In the genomic region with DNA sequence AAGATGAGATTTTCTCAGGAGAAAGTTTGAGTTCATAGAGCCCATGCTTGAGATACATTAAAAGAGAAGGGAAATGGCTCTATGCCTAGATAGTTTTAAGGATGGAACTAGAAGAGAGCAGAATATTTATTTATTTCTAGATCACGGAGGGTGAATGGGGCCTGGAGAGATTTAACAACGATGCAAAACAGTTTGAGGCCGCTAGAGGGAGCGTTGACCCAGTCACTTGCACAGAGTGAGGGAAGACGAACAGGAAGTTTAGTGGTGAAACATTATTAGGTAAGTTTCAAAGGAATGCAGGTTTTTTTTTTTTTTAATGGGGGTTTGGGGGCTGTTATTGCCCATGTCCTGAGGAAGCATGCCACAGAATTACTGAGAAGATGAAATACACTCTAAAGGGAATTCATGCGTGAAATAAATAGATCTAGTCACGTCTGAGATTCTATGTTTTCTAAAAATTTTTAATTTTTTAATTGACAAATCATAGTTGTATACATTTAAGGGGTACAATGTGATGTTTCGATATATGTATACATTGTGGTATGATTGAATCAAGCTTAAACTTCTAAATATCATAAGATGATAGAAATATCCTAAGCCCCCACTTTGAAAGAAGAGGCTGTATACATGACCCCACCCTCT, we compare ENCODE assay signal across 8 cellular contexts. TPM values are rescaled to one million over a fixed set of nuclear protein-coding genes. Genes with fewer than 3 reads are reported as not detected.
DNase-seq lines count a peak whose midpoint lies in the region; ATAC-seq and TF ChIP-seq lines count a peak whose summit lies in the region.

No MANE protein-coding gene starts in this region.

- H3K4me3 Mint-ChIP-seq in effector memory CD8-positive, alpha-beta T cell, result no peak overlapping the region
- H3K4me3 Mint-ChIP-seq in mesothelial cell of epicardium, result no peak overlapping the region

- TF ChIP-seq CTCF in BE2C (IDR thresholded peaks at IDR 0.05; ENCODE audit: low read depth, low read length) (peak; percentile 91), mesothelial cell of epicardium (IDR thresholded peaks at IDR 0.05; ENCODE audit: unreplicated experiment) (peak; percentile 70)

- peak; percentile 52 for DNase-seq in BE2C
- peak; percentile 31 for DNase-seq in NCI-H748 treated with DMSO at 0.1 percent for 48 hours (lab: John Stamatoyannopoulos, UW)
- peak; percentile 54 to 57 for DNase-seq in activated CD4-positive, alpha-beta T cell treated with anti-CD3 and anti-CD28 coated beads, Interleukin-2, amount 50 U/mL, for 4 hours
- peak; percentile 59 to 62 (median 60) for DNase-seq in effector memory CD8-positive, alpha-beta T cell
- DNase-seq in mesothelial cell of epicardium (ENCODE audit: low spot score in 2 of 2, unreplicated experiment in 2 of 2), result no peak
- peak; percentile 30 to 49 for DNase-seq in stimulated activated CD8-positive, alpha-beta memory T cell treated with anti-CD3 and anti-CD28 coated beads, Interleukin-7, amount 100 ng/mL, for 4 hours (ENCODE audit: low read depth in 2 of 2)

- no peak overlapping the region for H3K27ac Mint-ChIP-seq in effector memory CD8-positive, alpha-beta T cell
- no peak overlapping the region for H3K27ac Mint-ChIP-seq in mesothelial cell of epicardium

- H3K9me3 ChIP-seq in BE2C, result no peaks in the 10 kb centered on the region

- H3K36me3 Mint-ChIP-seq in effector memory CD8-positive, alpha-beta T cell (ENCODE audit: insufficient read depth), result peaks cover 4% of the 10 kb centered on the region
- no peaks in the 10 kb centered on the region for H3K36me3 Mint-ChIP-seq in mesothelial cell of epicardium

- H3K4me3 ChIP-seq in BE2C (ENCODE audit: low read depth, low read length), result no peak overlapping the region

- no peaks in the 10 kb centered on the region for H3K36me3 ChIP-seq in BE2C

- H3K9me3 Mint-ChIP-seq in effector memory CD8-positive, alpha-beta T cell, result no peaks in the 10 kb centered on the region
- peaks cover 5% of the 10 kb centered on the region for H3K9me3 Mint-ChIP-seq in mesothelial cell of epicardium

- H3K4me1 Mint-ChIP-seq in effector memory CD8-positive, alpha-beta T cell (ENCODE audit: low read depth in 2 of 2), result peaks cover 0 to 5% of the 10 kb centered on the region in 2 donors
- no peaks in the 10 kb centered on the region for H3K4me1 Mint-ChIP-seq in mesothelial cell of epicardium

- H3K27me3 Mint-ChIP-seq in effector memory CD8-positive, alpha-beta T cell, result peaks cover 26 to 35% of the 10 kb centered on the region in 2 donors
- H3K27me3 Mint-ChIP-seq in mesothelial cell of epicardium (ENCODE audit: low read depth), result peaks cover 28% of the 10 kb centered on the region

- ATAC-seq in GM18909 (IDR thresholded peaks at IDR 0.05; ENCODE audit: poor library complexity, unreplicated experiment) (peak; percentile 93), HG03139 (IDR thresholded peaks at IDR 0.05; ENCODE audit: unreplicated experiment) (peak; percentile 96)
- peak; percentile 96 for ATAC-seq in effector memory CD8-positive, alpha-beta T cell (replicated peaks)

- peaks cover 3% of the 10 kb centered on the region for H3K27me3 ChIP-seq in BE2C

- no peaks in the 10 kb centered on the region for H3K4me1 ChIP-seq in BE2C

RNA-seq across cellular contexts. Expression of a gene that starts 14.8 kb away (rescaled TPM):
- not detected for polyA plus RNA-seq in BE2C (2012; ENCODE audit: insufficient read depth, insufficient read length, low read depth)
- total RNA-seq in mesothelial cell of epicardium, result 0.54 to 1.0 TPM (median 0.76 TPM) in 3 replicates

RNA-seq across cellular contexts. Expression of a gene that starts 31.4 kb away (rescaled TPM):
- polyA plus RNA-seq in BE2C (2012; ENCODE audit: insufficient read depth, insufficient read length, low read depth), result not detected
- total RNA-seq in mesothelial cell of epicardium, result not detected in 3 replicates

RNA-seq across cellular contexts. Expression of a gene that starts 44.9 kb away (rescaled TPM):
- polyA plus RNA-seq in BE2C (2012; ENCODE audit: insufficient read depth, insufficient read length, low read depth), result not detected
- not detected in 3 replicates for total RNA-seq in mesothelial cell of epicardium

RNA-seq across cellular contexts. Expression of a gene that starts 53.9 kb away (rescaled TPM):
- polyA plus RNA-seq in BE2C (2012; ENCODE audit: insufficient read depth, insufficient read length, low read depth), result 0.25 TPM
- 0.70 to 0.89 TPM (median 0.78 TPM) in 3 replicates for total RNA-seq in mesothelial cell of epicardium

Comparison
In these comparisons a context has a peak if more than half of its experiments do, and no peak if none do; other contexts are left out.
1. DNase-seq: peak in BE2C (single experiment), NCI-H748 treated with DMSO at 0.1 percent for 48 hours (single experiment), activated CD4-positive, alpha-beta T cell treated with anti-CD3 and anti-CD28 coated beads, Interleukin-2, amount 50 U/mL, for 4 hours (2 of 2), effector memory CD8-positive, alpha-beta T cell (3 of 3) and stimulated activated CD8-positive, alpha-beta memory T cell treated with anti-CD3 and anti-CD28 coated beads, Interleukin-7, amount 100 ng/mL, for 4 hours (2 of 2); none in mesothelial cell of epicardium (0 of 2).
2. Peak in every context shown above with its lines, with median percentiles within 50 percentile points of each other: ATAC-seq.